Comparison of ENCODE assay signal across 9 cellular contexts in the genomic region with DNA sequence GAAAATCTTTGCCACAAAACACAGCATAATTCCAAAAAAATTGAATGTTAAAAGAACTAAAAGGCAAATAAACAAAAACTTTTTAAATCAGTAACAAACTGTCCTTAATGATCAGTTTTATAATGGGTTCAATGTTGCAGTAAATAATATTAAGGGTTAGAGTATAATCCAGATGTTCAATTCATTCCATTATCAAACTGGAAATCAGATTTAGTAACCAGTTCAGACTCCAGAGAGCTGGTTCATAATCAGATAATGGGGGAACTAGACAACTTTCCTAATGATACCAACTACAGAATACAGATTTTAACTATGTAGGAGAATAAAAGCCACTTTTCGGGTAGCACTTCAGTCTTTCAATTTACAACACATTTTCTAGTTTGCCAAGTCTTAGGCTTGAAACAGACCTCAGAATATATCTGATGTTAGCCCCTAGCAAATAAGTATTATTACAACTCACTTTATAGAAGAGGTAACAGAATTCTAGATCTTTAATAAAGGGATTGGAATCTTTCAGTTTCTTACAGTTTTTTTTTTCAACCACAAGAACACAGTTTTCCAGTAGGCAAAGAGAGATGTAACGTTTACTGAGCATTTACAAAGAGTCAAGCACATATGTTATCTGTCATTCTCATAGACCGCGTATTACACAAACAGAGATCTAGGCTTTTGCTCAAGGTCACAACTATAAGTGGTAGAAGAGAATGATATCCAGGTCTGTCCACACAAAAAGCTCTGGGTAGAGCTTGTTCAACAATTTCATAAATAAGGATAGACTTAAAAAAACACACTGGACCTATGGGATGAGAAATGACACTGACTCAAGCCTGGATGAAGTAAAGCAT. TPM values are rescaled to one million over a fixed set of nuclear protein-coding genes. Genes with fewer than 3 reads are reported as not detected.
A peak's percentile ranks its signal among the peaks of the same experiment; 100 is the strongest.
DNase-seq lines count a peak whose midpoint lies in the region; ATAC-seq, FAIRE-seq and TF ChIP-seq lines count a peak whose summit lies in the region.
"Had no signal": no experiment of that assay in that cellular context is flagged by ENCODE, and none has a peak within 500 bp of the region (broad histone marks: within the 10 kb centered on the region; RNA-seq: fewer than 3 reads in every experiment).

No MANE protein-coding gene starts in this region.

- H3K4me1 ChIP-seq in endothelial cell of umbilical vein (ENCODE audit: control insufficient read depth, extremely low read depth, insufficient read depth, low read length) (peaks cover 18% of the 10 kb centered on the region), osteoblast (ENCODE audit: insufficient read depth, low read length) (peaks cover 23% of the 10 kb centered on the region)

- H3K4me1 Mint-ChIP-seq in activated CD4-positive, alpha-beta T cell treated with anti-CD3 and anti-CD28 coated beads, Interleukin-2, amount 10 ng/mL, durations not matched to agents 7 days and 5 days = peaks cover 33% of the 10 kb centered on the region

- no peak for TF ChIP-seq CTCF in endothelial cell of umbilical vein (IDR thresholded peaks at IDR 0.05; ENCODE audit: extremely low read depth in 1 of 2, insufficient read depth in 1 of 2, low read depth in 1 of 2, low read length in 2 of 2)
- TF ChIP-seq CTCF in osteoblast (IDR thresholded peaks at IDR 0.05; ENCODE audit: extremely low read depth, low read depth, low read length) = no peak

- peak overlapping the region; percentile 82 for H3K4me3 Mint-ChIP-seq in activated CD4-positive, alpha-beta T cell treated with anti-CD3 and anti-CD28 coated beads, Interleukin-2, amount 10 ng/mL, durations not matched to agents 7 days and 5 days

- H3K9me3 Mint-ChIP-seq in activated CD4-positive, alpha-beta T cell treated with anti-CD3 and anti-CD28 coated beads, Interleukin-2, amount 10 ng/mL, durations not matched to agents 7 days and 5 days = no peaks in the 10 kb centered on the region

- intact Hi-C loops in endothelial cell of umbilical vein (cut with micrococcal nuclease) = loop anchor here (5.0 kb wide), 1 partner anchor 132 kb away; no protein-coding TSS in a partner anchor

- FAIRE-seq in endothelial cell of umbilical vein (lab: Jason Lieb, UNC) = peak; percentile 48

- peaks cover 4% of the 10 kb centered on the region for H3K36me3 Mint-ChIP-seq in activated CD4-positive, alpha-beta T cell treated with anti-CD3 and anti-CD28 coated beads, Interleukin-2, amount 10 ng/mL, durations not matched to agents 7 days and 5 days (ENCODE audit: low read depth)

- H3K36me3 ChIP-seq in endothelial cell of umbilical vein (ENCODE audit: control insufficient read depth in 2 of 2, extremely low read depth in 1 of 2, insufficient read depth in 2 of 2, low read length in 2 of 2) (no peaks in the 10 kb centered on the region), osteoblast (ENCODE audit: insufficient read depth, low read length) (no peaks in the 10 kb centered on the region)

- no peaks in the 10 kb centered on the region for H3K27me3 Mint-ChIP-seq in activated CD4-positive, alpha-beta T cell treated with anti-CD3 and anti-CD28 coated beads, Interleukin-2, amount 10 ng/mL, durations not matched to agents 7 days and 5 days

- ATAC-seq in GM18505 (IDR thresholded peaks at IDR 0.05; ENCODE audit: unreplicated experiment) = no peak

- TF ChIP-seq POLR2A in endothelial cell of umbilical vein (IDR thresholded peaks at IDR 0.05; ENCODE audit: low read depth, low read length) (no peak), GM18505 (IDR thresholded peaks at IDR 0.05; ENCODE audit: borderline replicate concordance, extremely low read depth, insufficient read depth, insufficient read length) (no peak)

- CTCF ChIA-PET in activated CD4-positive, alpha-beta T cell treated with anti-CD3 and anti-CD28 coated beads, Interleukin-2, amount 10 ng/mL, durations not matched to agents 7 days and 5 days (lab: Charles Lee) = interaction anchor here (1.1 to 1.3 kb wide), 4 partner anchors 10 to 220 kb away, joined by 3 to 4 read pairs (median 3); no protein-coding TSS in a partner anchor
- CTCF ChIA-PET in endothelial cell of umbilical vein (lab: Charles Lee) = interaction anchor here (0.7 to 3.7 kb wide), 4 partner anchors 16 to 147 kb away, joined by 3 to 49 read pairs (median 4); no protein-coding TSS in a partner anchor

- peak overlapping the region; percentile 85 for H3K4me2 ChIP-seq in endothelial cell of umbilical vein (ENCODE audit: insufficient read depth, low read length)
- H3K4me2 ChIP-seq in osteoblast (ENCODE audit: insufficient read depth, low read length) = peak overlapping the region; percentile 97

- H3K79me2 ChIP-seq in endothelial cell of umbilical vein (ENCODE audit: control insufficient read depth, insufficient read depth, low read length) = peaks cover 34% of the 10 kb centered on the region
- peaks cover 87% of the 10 kb centered on the region for H3K79me2 ChIP-seq in osteoblast (ENCODE audit: insufficient read depth, low read length)

- H3K9me3 ChIP-seq in endothelial cell of umbilical vein (replicated peaks; ENCODE audit: control insufficient read depth, insufficient read depth, low read length) (no peaks in the 10 kb centered on the region), osteoblast (ENCODE audit: low read depth, low read length) (no peaks in the 10 kb centered on the region)

- H3K27me3 ChIP-seq in endothelial cell of umbilical vein (ENCODE audit: control insufficient read depth in 2 of 2, insufficient read depth in 2 of 2, low read length in 2 of 2) (no peaks in the 10 kb centered on the region), osteoblast (ENCODE audit: insufficient read depth, low read length) (no peaks in the 10 kb centered on the region)

- no TSS peak for BruUV-seq in endothelial cell of umbilical vein (replicated peaks; lab: Mats Ljungman, UMichigan)

- no peaks in the 10 kb centered on the region for H3K9me1 ChIP-seq in endothelial cell of umbilical vein (replicated peaks; ENCODE audit: control insufficient read depth, extremely low read depth, insufficient read depth, low read length)

- peak overlapping the region; percentile 85 for H3K9ac ChIP-seq in endothelial cell of umbilical vein (replicated peaks; ENCODE audit: extremely low read depth, insufficient read depth, low read length)

- dilution Hi-C loops in endothelial cell of umbilical vein (cut with MboI; ENCODE audit: extremely low pct_ligation_motif_present, low sequenced_read_pairs) = no loop called here

- H3K4me3 ChIP-seq in endothelial cell of umbilical vein (replicated peaks in 1 of 3; ENCODE audit: insufficient read depth in 1 of 3, low read depth in 1 of 3, low read length in 3 of 3) (peak overlapping the region; percentile 63 to 95 (median 93)), osteoblast (ENCODE audit: insufficient read depth, low read length) (peak overlapping the region; percentile 95)

- no peak for DNase-seq in activated CD4-positive, alpha-beta T cell treated with anti-CD3 and anti-CD28 coated beads, Interleukin-2, amount 10 ng/mL, durations not matched to agents 7 days and 5 days
- DNase-seq in activated CD4-positive, alpha-beta T cell treated with anti-CD3 and anti-CD28 coated beads for 1 hour = no peak
- peak; percentile 73 for DNase-seq in RKO (ENCODE audit: low spot score)
- peak; percentile 4 for DNase-seq in endothelial cell of umbilical vein (ENCODE audit: low read depth, low spot score)
- DNase-seq in osteoblast (ENCODE audit: insufficient read length, low spot score, missing footprints) = peak; percentile 63
- DNase-seq in NCI-H774 (lab: John Stamatoyannopoulos, UW) = no peak
- DNase-seq in cerebellum (ENCODE audit: low spot score) = no peak

- H3K27ac Mint-ChIP-seq in activated CD4-positive, alpha-beta T cell treated with anti-CD3 and anti-CD28 coated beads, Interleukin-2, amount 10 ng/mL, durations not matched to agents 7 days and 5 days = peak overlapping the region; percentile 95

- H3K27ac ChIP-seq in endothelial cell of umbilical vein (ENCODE audit: insufficient read depth, low read depth, low read length) (peak overlapping the region; percentile 93), osteoblast (ENCODE audit: low read depth, low read length) (peak overlapping the region; percentile 99)

- H2AFZ ChIP-seq in endothelial cell of umbilical vein (ENCODE audit: low read depth, low read length) = peak overlapping the region; percentile 85
- peak overlapping the region; percentile 85 for H2AFZ ChIP-seq in osteoblast (ENCODE audit: low read length)

- H4K20me1 ChIP-seq in endothelial cell of umbilical vein (replicated peaks; ENCODE audit: control insufficient read depth, extremely low read depth, insufficient read depth, low read length) = no peaks in the 10 kb centered on the region
- H4K20me1 ChIP-seq in osteoblast (ENCODE audit: insufficient read depth, low read length) = peaks cover 19% of the 10 kb centered on the region

- POLR2A ChIA-PET in activated CD4-positive, alpha-beta T cell treated with anti-CD3 and anti-CD28 coated beads, Interleukin-2, amount 10 ng/mL, durations not matched to agents 7 days and 5 days (lab: Charles Lee) = no interaction called here
- POLR2A ChIA-PET in endothelial cell of umbilical vein (lab: Charles Lee) = interaction anchor here (1.2 kb wide), 1 partner anchor 31 kb away, joined by 3 read pairs; no protein-coding TSS in a partner anchor

RNA-seq across cellular contexts. Expression of gene DCAF6, which starts 1.9 kb away (rescaled TPM):
- 10 to 100 TPM; 21.9 to 24.6 TPM for total RNA-seq in activated CD4-positive, alpha-beta T cell treated with anti-CD3 and anti-CD28 coated beads, Interleukin-2, amount 10 ng/mL, durations not matched to agents 7 days and 5 days
- total RNA-seq in endothelial cell of umbilical vein = 38.7 and 39.4 TPM in 2 replicates
- polyA plus RNA-seq in endothelial cell of umbilical vein = 25.7 and 28.6 TPM in 2 replicates
- 33.4 and 40.6 TPM in 2 replicates for polyA plus RNA-seq in endothelial cell of umbilical vein (2011; cell fraction: cytosol; rRNA removed)
- 40.2 and 43.9 TPM in 2 replicates for polyA plus RNA-seq in endothelial cell of umbilical vein (2011; cell fraction: nucleus; rRNA removed)
- 29.5 and 35.6 TPM in 2 replicates for polyA plus RNA-seq in endothelial cell of umbilical vein (2012)
- polyA minus RNA-seq in endothelial cell of umbilical vein = 42.6 and 56.8 TPM in 2 replicates
- 29.5 TPM for polyA minus RNA-seq in endothelial cell of umbilical vein (2011; cell fraction: cytosol; rRNA and poly(A)+ RNA removed)
- 77.7 and 106 TPM in 2 replicates for polyA minus RNA-seq in endothelial cell of umbilical vein (2011; cell fraction: nucleus; rRNA and poly(A)+ RNA removed)
- 91.6 and 102 TPM in 2 replicates for total RNA-seq in osteoblast
- total RNA-seq in cerebellum = 52.2 TPM

RNA-seq across cellular contexts. Expression of gene MPC2, which starts 2.2 kb away (rescaled TPM):
- 10 to 100 TPM; 51.9 to 53.0 TPM for total RNA-seq in activated CD4-positive, alpha-beta T cell treated with anti-CD3 and anti-CD28 coated beads, Interleukin-2, amount 10 ng/mL, durations not matched to agents 7 days and 5 days
- total RNA-seq in endothelial cell of umbilical vein (35.8 and 40.6 TPM in 2 replicates), osteoblast (34.7 and 54.8 TPM in 2 replicates), cerebellum (24.3 TPM)
- polyA plus RNA-seq in endothelial cell of umbilical vein = 12.1 and 14.9 TPM in 2 replicates
- 20.0 and 20.1 TPM in 2 replicates for polyA plus RNA-seq in endothelial cell of umbilical vein (2011; cell fraction: cytosol; rRNA removed)
- polyA plus RNA-seq in endothelial cell of umbilical vein (2011; cell fraction: nucleus; rRNA removed) = 6.7 and 7.6 TPM in 2 replicates
- polyA plus RNA-seq in endothelial cell of umbilical vein (2012) = 26.2 and 39.3 TPM in 2 replicates
- 5.9 and 6.6 TPM in 2 replicates for polyA minus RNA-seq in endothelial cell of umbilical vein
- polyA minus RNA-seq in endothelial cell of umbilical vein (2011; cell fraction: cytosol; rRNA and poly(A)+ RNA removed) = 34.4 TPM
- 2.8 and 4.4 TPM in 2 replicates for polyA minus RNA-seq in endothelial cell of umbilical vein (2011; cell fraction: nucleus; rRNA and poly(A)+ RNA removed)

RNA-seq across cellular contexts. Expression of gene ADCY10, which starts 20.7 kb away (rescaled TPM):
- total RNA-seq in activated CD4-positive, alpha-beta T cell treated with anti-CD3 and anti-CD28 coated beads, Interleukin-2, amount 10 ng/mL, durations not matched to agents 7 days and 5 days = under 1 TPM in 1 of 2 experiments, not detected in 1; 0.15 TPM
- total RNA-seq in endothelial cell of umbilical vein (not detected in 2 replicates), osteoblast (0.29 and 0.36 TPM in 2 replicates), cerebellum (0.27 TPM)
- 0.11 TPM in 1 of 2 replicates, not detected in the other for polyA plus RNA-seq in endothelial cell of umbilical vein
- not detected in 2 replicates for polyA plus RNA-seq in endothelial cell of umbilical vein (2011; cell fraction: cytosol; rRNA removed)
- polyA plus RNA-seq in endothelial cell of umbilical vein (2011; cell fraction: nucleus; rRNA removed) = 0.05 and 0.27 TPM in 2 replicates
- not detected in 2 replicates for polyA plus RNA-seq in endothelial cell of umbilical vein (2012)
- not detected in 2 replicates for polyA minus RNA-seq in endothelial cell of umbilical vein
- not detected for polyA minus RNA-seq in endothelial cell of umbilical vein (2011; cell fraction: cytosol; rRNA and poly(A)+ RNA removed)
- 0.10 TPM in 1 of 2 replicates, not detected in the other for polyA minus RNA-seq in endothelial cell of umbilical vein (2011; cell fraction: nucleus; rRNA and poly(A)+ RNA removed)
- total RNA-seq: pulmonary artery endothelial cell had no signal

Comparison
In these comparisons a context has a peak if more than half of its experiments do, and no peak if none do; other contexts are left out.
1. DNase-seq: peak in RKO (single experiment), endothelial cell of umbilical vein (single experiment) and osteoblast (single experiment); none in activated CD4-positive, alpha-beta T cell treated with anti-CD3 and anti-CD28 coated beads, Interleukin-2, amount 10 ng/mL, durations not matched to agents 7 days and 5 days (single experiment), activated CD4-positive, alpha-beta T cell treated with anti-CD3 and anti-CD28 coated beads for 1 hour (single experiment), NCI-H774 (single experiment) and cerebellum (single experiment).